Comparison of ENCODE assay signal across 1 cellular context in the genomic region with DNA sequence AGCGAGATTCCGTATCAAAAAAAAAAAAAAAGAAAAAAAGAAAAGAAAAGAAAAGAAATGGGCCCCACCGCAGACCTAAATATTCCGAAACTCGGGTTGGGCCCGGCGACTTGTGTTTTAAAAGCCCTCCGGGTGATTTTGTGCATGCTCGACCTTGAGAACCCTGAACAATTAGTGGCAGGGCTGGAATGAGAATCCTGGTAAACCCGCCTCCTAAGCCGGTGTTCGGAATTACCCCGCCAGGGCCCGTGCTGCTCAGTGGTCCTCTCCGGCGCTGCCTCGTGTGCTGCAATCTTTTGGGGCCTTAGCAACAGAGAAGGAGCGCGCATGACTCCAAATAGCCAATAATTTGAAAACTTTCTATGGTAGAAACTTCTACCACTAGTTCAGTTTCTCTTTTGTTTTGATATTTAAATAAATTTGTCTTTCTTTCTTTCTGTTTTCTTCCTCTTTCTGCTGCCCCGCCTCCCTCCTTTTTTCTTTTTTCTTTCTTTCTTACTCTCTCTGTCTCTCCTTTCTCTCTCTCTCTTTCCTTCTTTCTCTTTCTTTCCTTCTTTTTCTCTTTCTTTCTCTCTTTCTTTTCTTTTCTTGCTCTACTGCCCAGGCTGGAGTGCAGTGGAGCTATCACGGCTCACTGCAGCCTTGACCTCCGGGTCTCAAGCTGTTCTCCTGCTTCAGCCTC.
TF ChIP-seq lines count a peak whose summit lies in the region.

No MANE protein-coding gene starts in this region.

TF ChIP-seq in K562, 482 proteins besides CTCF, POLR2A, EP300 and RAD21:
- no peak for TF ChIP-seq STAG1 (CRISPR knock-in tag; IDR thresholded peaks at IDR 0.05; ENCODE audit: borderline replicate concordance)
- TF ChIP-seq SMARCC2 (IDR thresholded peaks at IDR 0.05; ENCODE audit: low read depth): no peak
- TF ChIP-seq HLTF (IDR thresholded peaks at IDR 0.05): no peak
- no peak for TF ChIP-seq YBX1 (IDR thresholded peaks at IDR 0.05)
- TF ChIP-seq MEF2D (tag; conservative IDR thresholded peaks at IDR 0.05; ENCODE audit: low read depth): no peak
- peak; percentile 92 for TF ChIP-seq ZNF512 (tag; IDR thresholded peaks at IDR 0.05)
- no peak for TF ChIP-seq ADNP (tag; IDR thresholded peaks at IDR 0.05)
- no peak for TF ChIP-seq ZNF224 (CRISPR knock-in tag; IDR thresholded peaks at IDR 0.05)
